ENCODE assay signal across 17 cellular contexts in the genomic region with DNA sequence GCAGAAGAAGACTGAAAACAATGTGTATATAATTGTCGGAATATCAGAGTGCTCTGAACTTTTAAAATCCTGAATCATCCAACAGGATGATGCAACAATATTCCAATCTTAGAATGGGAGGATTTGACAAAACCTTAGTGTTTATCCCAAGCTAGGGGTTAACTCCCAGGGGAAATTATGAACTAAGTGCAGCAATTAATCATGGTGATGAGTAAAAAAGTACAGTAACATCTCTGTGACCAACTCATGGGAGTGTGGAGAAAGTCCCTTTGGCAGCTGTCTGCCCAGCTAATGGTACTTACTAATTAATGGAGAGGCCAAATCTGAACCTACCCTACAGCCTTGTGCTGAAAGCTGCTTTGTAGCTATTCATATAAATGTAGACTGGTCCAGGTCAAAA.
DNase-seq lines count a peak whose midpoint lies in the region; ATAC-seq and TF ChIP-seq lines count a peak whose summit lies in the region.
"Had no signal": no experiment of that assay in that cellular context is flagged by ENCODE, and none has a peak within 500 bp of the region (broad histone marks: within the 10 kb centered on the region; RNA-seq: fewer than 3 reads in every experiment).

No MANE protein-coding gene starts in this region.

- H3K4me3 ChIP-seq in AG04449 (ENCODE audit: low read depth, low read length) (no peak overlapping the region), HFF-Myc (replicated peaks; ENCODE audit: low read depth, low read length) (no peak overlapping the region), adipocyte (ENCODE audit: low read length) (no peak overlapping the region), dorsolateral prefrontal cortex (no peak overlapping the region), trophoblast cell (ENCODE audit: low read depth, low read length) (no peak overlapping the region)
- H3K4me3 ChIP-seq: colonic mucosa, spleen had no signal

- WGBS in trophoblast cell (ENCODE audit: extremely low coverage, insufficient coverage, insufficient read length) = no CpG with 5 or more reads among the region's 1 CpG

- no peak overlapping the region for H2AK5ac ChIP-seq in trophoblast cell (ENCODE audit: low read length)

- CTCF ChIA-PET in AG04449 (lab: Yijun Ruan, JAX) = no interaction called here

- no peak overlapping the region for H3K4me2 ChIP-seq in trophoblast cell (ENCODE audit: low read length)

- H3K79me1 ChIP-seq in trophoblast cell (ENCODE audit: low read length) = no peaks in the 10 kb centered on the region

- H3K4me1 ChIP-seq in adipocyte (ENCODE audit: control insufficient read depth, insufficient read depth, low read length) (peaks cover 5% of the 10 kb centered on the region), trophoblast cell (ENCODE audit: control insufficient read depth in 1 of 2, insufficient read depth in 2 of 2, low read length in 2 of 2) (no peaks in the 10 kb centered on the region)
- H3K4me1 ChIP-seq: colonic mucosa, spleen had no signal

- H3K9ac ChIP-seq in adipocyte (ENCODE audit: low read length) (no peak overlapping the region), trophoblast cell (ENCODE audit: low read length) (no peak overlapping the region)

- no peak overlapping the region for H2BK5ac ChIP-seq in trophoblast cell (ENCODE audit: low read depth, low read length, poor library complexity)

- no peak overlapping the region for H4K91ac ChIP-seq in trophoblast cell (ENCODE audit: low read depth, low read length)

- no peak for TF ChIP-seq CTCF in AG04449 (IDR thresholded peaks at IDR 0.05; ENCODE audit: insufficient read depth, low read length, missing control alignments)
- no peak for TF ChIP-seq CTCF in HFF-Myc (IDR thresholded peaks at IDR 0.05; ENCODE audit: low read depth, low read length, missing control alignments)
- no peak for TF ChIP-seq CTCF in dorsolateral prefrontal cortex (IDR thresholded peaks at IDR 0.05 in 54 of 56, conservative IDR thresholded peaks at IDR 0.05 in 2 of 56; ENCODE audit: low read depth in 1 of 56, partially characterized antibody in 56 of 56)

- no peaks in the 10 kb centered on the region for H3K9me3 ChIP-seq in adipocyte (ENCODE audit: control insufficient read depth, low read length)
- no peaks in the 10 kb centered on the region for H3K9me3 ChIP-seq in trophoblast cell (ENCODE audit: insufficient read depth, low read depth, low read length)
- H3K9me3 ChIP-seq: colonic mucosa, spleen had no signal

- H3K4ac ChIP-seq in trophoblast cell (ENCODE audit: low read depth, low read length) = no peak overlapping the region

- intact Hi-C loops in dorsolateral prefrontal cortex (cut with DNase I) = loop anchor here in 1 of 2 donors (10.0 kb wide), 1 partner anchor 607 kb away; no protein-coding TSS in a partner anchor

- H4K12ac ChIP-seq in trophoblast cell (ENCODE audit: low read depth, low read length) = no peak overlapping the region

- H3K23ac ChIP-seq in trophoblast cell (ENCODE audit: low read length) = no peak overlapping the region

- H2BK120ac ChIP-seq in trophoblast cell (ENCODE audit: insufficient read depth, low read length, poor library complexity) = no peak overlapping the region

- no peak overlapping the region for H2BK12ac ChIP-seq in trophoblast cell (ENCODE audit: low read length)

- H3K14ac ChIP-seq in trophoblast cell (ENCODE audit: low read length) = no peak overlapping the region

- POLR2A ChIA-PET in AG04449 (lab: Yijun Ruan, JAX) = no interaction called here

- no peak overlapping the region for H3K27ac ChIP-seq in dorsolateral prefrontal cortex
- no peak overlapping the region for H3K27ac ChIP-seq in trophoblast cell (ENCODE audit: low read depth, low read length)
- H3K27ac ChIP-seq: colonic mucosa, epithelial cell of prostate, spleen had no signal

- ATAC-seq in GM18907 (IDR thresholded peaks at IDR 0.05; ENCODE audit: unreplicated experiment) = no peak
- ATAC-seq: left lobe of liver had no signal

- no peak overlapping the region for H4K8ac ChIP-seq in trophoblast cell (ENCODE audit: low read depth, low read length)

- H3K27me3 ChIP-seq in adipocyte (replicated peaks; ENCODE audit: control insufficient read depth, insufficient read depth, low read length) = peaks cover 4% of the 10 kb centered on the region
- peaks cover 0 to 66% (median 12%) of the 10 kb centered on the region in 45 donors for H3K27me3 ChIP-seq in dorsolateral prefrontal cortex
- H3K27me3 ChIP-seq in trophoblast cell (ENCODE audit: insufficient read depth, low read length) = no peaks in the 10 kb centered on the region
- H3K27me3 ChIP-seq: colonic mucosa, spleen had no signal

- no peaks in the 10 kb centered on the region for H3K79me2 ChIP-seq in trophoblast cell (ENCODE audit: control insufficient read depth, insufficient read depth, low read length, poor library complexity)

- no peak overlapping the region for H2AFZ ChIP-seq in trophoblast cell (ENCODE audit: insufficient read depth, low read length, poor library complexity)

- H3K36me3 ChIP-seq in adipocyte (ENCODE audit: control insufficient read depth, insufficient read depth, low read length, severe bottlenecking) (no peaks in the 10 kb centered on the region), trophoblast cell (ENCODE audit: control insufficient read depth in 1 of 2, insufficient read depth in 2 of 2, low read length in 2 of 2) (no peaks in the 10 kb centered on the region)
- H3K36me3 ChIP-seq: colonic mucosa, spleen had no signal

- no peak overlapping the region for H3K18ac ChIP-seq in trophoblast cell (ENCODE audit: low read length)

- DNase-seq in AG04449 (ENCODE audit: low read depth, low spot score) = peak; percentile 24
- DNase-seq in HFF-Myc (ENCODE audit: extremely low read depth, low read depth) = peak; percentile 10
- peak; percentile 10 for DNase-seq in adipocyte (ENCODE audit: low read depth)
- peak; percentile 53 for DNase-seq in fibroblast of the conjunctiva (ENCODE audit: low read depth)
- no peak for DNase-seq in dorsolateral prefrontal cortex
- DNase-seq in activated T-cell treated with anti-CD3 and anti-CD28 coated beads, Interleukin-2, amount 50 U/mL, for 1 hour = no peak
- no peak for DNase-seq in trophoblast cell
- DNase-seq: activated CD4-positive, alpha-beta memory T cell treated with anti-CD3 and anti-CD28 coated beads, Interleukin-2, amount 10 ng/mL, durations not matched to agents 7 days and 5 days; Calu3; colonic mucosa; NCI-H2029; posterior cingulate gyrus; spleen; stimulated activated naive CD4-positive, alpha-beta T cell had no signal

Comparison
In these comparisons a context has a peak if more than half of its experiments do, and no peak if none do; other contexts are left out.
1. DNase-seq: peak in AG04449 (single experiment), HFF-Myc (single experiment), adipocyte (single experiment) and fibroblast of the conjunctiva (single experiment); none in dorsolateral prefrontal cortex (0 of 10), activated T-cell treated with anti-CD3 and anti-CD28 coated beads, Interleukin-2, amount 50 U/mL, for 1 hour (single experiment) and trophoblast cell (0 of 2).